In genomic region chr10:121617176-121617575, GRCh38 we compare ENCODE assay signal across 19 cellular contexts. TPM values are rescaled to one million over a fixed set of nuclear protein-coding genes. Genes with fewer than 3 reads are reported as not detected.
DNase-seq lines count a peak whose midpoint lies in the region; ATAC-seq and TF ChIP-seq lines count a peak whose summit lies in the region.
"Had no signal": no experiment of that assay in that cellular context is flagged by ENCODE, and none has a peak within 500 bp of the region (broad histone marks: within the 10 kb centered on the region; RNA-seq: fewer than 3 reads in every experiment).

No MANE protein-coding gene starts in this region.

- H3K4me1 Mint-ChIP-seq in neural crest cell = peaks cover 23% of the 10 kb centered on the region

- peak overlapping the region; percentile 98 for H3K27ac ChIP-seq in substantia nigra (ENCODE audit: low read depth, low read length, poor library complexity, severe bottlenecking)
- H3K27ac ChIP-seq: A549, HL-60, RWPE1 had no signal

- H3K27me3 Mint-ChIP-seq in neural crest cell (ENCODE audit: low read depth) = no peaks in the 10 kb centered on the region

- no peak overlapping the region for H3K4me3 Mint-ChIP-seq in neural crest cell

- H3K9me3 Mint-ChIP-seq in neural crest cell = peaks cover 7% of the 10 kb centered on the region

- DNase-seq in C1 segment of cervical spinal cord (lab: John Stamatoyannopoulos, UW) (peak in 11 of 14 donors; percentile 29 to 90 (median 64)), globus pallidus (ENCODE audit: low spot score) (peak; percentile 91), neural crest cell (ENCODE audit: low read depth, low spot score) (no peak), substantia nigra (lab: John Stamatoyannopoulos, UW) (peak in 45 of 49 donors; percentile 26 to 91 (median 71)), NCI-H1417 treated with DMSO at 0.1 percent for 48 hours (lab: John Stamatoyannopoulos, UW) (no peak), GM19240 (ENCODE audit: insufficient read length, low spot score) (no peak), HUDEP-2 (lab: John Stamatoyannopoulos, UW; ENCODE audit: unreplicated experiment in 76 of 76) (no peak)
- DNase-seq: COR-L47, EL, NCI-H1105, NCI-H1930, NCI-H2171, NCI-H446 treated with DMSO at 0.1 percent for 48 hours, NCI-H774 had no signal

- no peak for TF ChIP-seq CTCF in neural crest cell (conservative IDR thresholded peaks at IDR 0.05)

- peaks cover 2% of the 10 kb centered on the region for H3K36me3 Mint-ChIP-seq in neural crest cell (ENCODE audit: low read depth)

- peak overlapping the region; percentile 86 for H3K27ac Mint-ChIP-seq in neural crest cell (ENCODE audit: unreplicated experiment)

- no peak for ATAC-seq in GM18867 (IDR thresholded peaks at IDR 0.05; ENCODE audit: unreplicated experiment)
- ATAC-seq: A549 had no signal

RNA-seq across cellular contexts. Expression of gene FGFR2, which starts 18.9 kb away (rescaled TPM):
- 55.5 and 58.4 TPM in 2 replicates for total RNA-seq in neural crest cell
- total RNA-seq: LHCN-M2 had no signal

Comparison
In these comparisons a context has a peak if more than half of its experiments do, and no peak if none do; other contexts are left out.
1. DNase-seq: peak in C1 segment of cervical spinal cord (11 of 14), globus pallidus (single experiment) and substantia nigra (45 of 49); none in neural crest cell (single experiment), NCI-H1417 treated with DMSO at 0.1 percent for 48 hours (single experiment), GM19240 (single experiment) and HUDEP-2 (0 of 76).